In genomic region chr5:133819977-133820471, GRCh38 we compare ENCODE assay signal across 1 cellular context.
TF ChIP-seq lines count a peak whose summit lies in the region.

No MANE protein-coding gene starts in this region.

TF ChIP-seq in SK-N-SH treated with all-trans-retinoic acid at 6 μM for 48 hours, 23 proteins besides CTCF, POLR2A, EP300 and RAD21 (continued from another document):
- TF ChIP-seq GLIS3 (CRISPR knock-in tag; IDR thresholded peaks at IDR 0.05), result no peak
- TF ChIP-seq TSHZ2 (CRISPR knock-in tag; IDR thresholded peaks at IDR 0.05), result no peak
